In genomic region chr21:29030909-29031308, GRCh38 we compare ENCODE assay signal across 1 cellular context.
TF ChIP-seq lines count a peak whose summit lies in the region.

No MANE protein-coding gene starts in this region.

TF ChIP-seq in GM12878, 131 proteins besides CTCF, POLR2A, EP300 and RAD21:
- TF ChIP-seq POLR2AphosphoS5 (IDR thresholded peaks at IDR 0.05; ENCODE audit: low read length) (0 out of 2 replicates have a peak, but pooled peaks have one; percentile 37), ZBTB33 (IDR thresholded peaks at IDR 0.05) (no peak), WRNIP1 (IDR thresholded peaks at IDR 0.05; ENCODE audit: borderline replicate concordance, low read depth, low read length) (no peak)
